8 cellular contexts compared by ENCODE assay signal in the genomic region with DNA sequence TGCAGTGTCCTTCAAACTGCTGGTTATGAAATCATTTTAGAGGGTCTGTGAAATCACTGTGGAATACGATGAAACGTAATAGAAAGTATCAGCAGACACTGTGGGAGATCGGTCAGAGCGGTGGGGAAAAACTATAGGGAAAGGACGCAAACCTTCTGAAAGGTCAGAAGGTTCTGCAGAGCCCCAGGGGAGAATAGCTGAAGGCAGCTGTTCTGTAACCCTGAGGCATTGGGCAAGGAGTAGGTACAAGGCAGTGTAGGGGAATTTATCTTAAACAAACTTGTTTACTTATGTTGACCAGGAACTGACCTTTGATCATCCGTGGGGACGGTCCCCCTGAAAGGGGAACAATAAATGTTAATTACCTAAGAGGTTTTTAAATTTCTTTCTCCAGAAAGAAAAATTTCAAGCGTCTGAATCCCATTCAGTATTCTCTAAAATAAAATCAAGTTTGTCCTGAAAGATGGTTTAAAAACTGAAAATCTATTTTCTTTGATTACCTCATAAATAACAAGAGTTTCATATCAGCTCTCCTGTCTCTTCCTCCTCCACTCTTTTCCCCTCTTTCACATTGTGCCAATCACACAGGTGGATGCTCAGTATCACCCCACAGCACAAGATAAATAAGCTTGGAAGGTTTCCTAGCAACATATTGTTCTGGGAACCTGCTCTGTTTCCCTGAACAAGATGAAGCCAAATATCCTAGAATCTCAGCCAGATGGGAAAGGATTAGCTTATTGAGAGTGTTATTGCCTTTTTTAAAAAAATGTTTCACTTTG.
DNase-seq lines count a peak whose midpoint lies in the region; ATAC-seq lines count a peak whose summit lies in the region.

No MANE protein-coding gene starts in this region.

- DNase-seq in ELF-1 (ENCODE audit: low read depth, low spot score) (peak; percentile 30), NCI-H345 (lab: John Stamatoyannopoulos, UW) (peak; percentile 91), left kidney (ENCODE audit: low read depth, low spot score) (peak; percentile 35), AML-193 (lab: John Stamatoyannopoulos, UW) (no peak)
- DNase-seq in activated effector memory CD4-positive, alpha-beta T cell treated with Interleukin-2 at 50 U/mL for 16 hours: no peak
- DNase-seq in activated CD4-positive, alpha-beta T cell treated with anti-CD3 and anti-CD28 coated beads for 48 hours: no peak

- ATAC-seq in HG02840 (IDR thresholded peaks at IDR 0.05; ENCODE audit: low FRiP score, unreplicated experiment): peak; percentile 47
- ATAC-seq in HG02884 (IDR thresholded peaks at IDR 0.05; ENCODE audit: unreplicated experiment): no peak

Comparison
In these comparisons a context has a peak if more than half of its experiments do, and no peak if none do; other contexts are left out.
1. DNase-seq: peak in ELF-1 (single experiment), NCI-H345 (single experiment) and left kidney (single experiment); none in activated effector memory CD4-positive, alpha-beta T cell treated with Interleukin-2 at 50 U/mL for 16 hours (single experiment), AML-193 (0 of 2) and activated CD4-positive, alpha-beta T cell treated with anti-CD3 and anti-CD28 coated beads for 48 hours (single experiment).